1 cellular context compared by ENCODE assay signal in the genomic region with DNA sequence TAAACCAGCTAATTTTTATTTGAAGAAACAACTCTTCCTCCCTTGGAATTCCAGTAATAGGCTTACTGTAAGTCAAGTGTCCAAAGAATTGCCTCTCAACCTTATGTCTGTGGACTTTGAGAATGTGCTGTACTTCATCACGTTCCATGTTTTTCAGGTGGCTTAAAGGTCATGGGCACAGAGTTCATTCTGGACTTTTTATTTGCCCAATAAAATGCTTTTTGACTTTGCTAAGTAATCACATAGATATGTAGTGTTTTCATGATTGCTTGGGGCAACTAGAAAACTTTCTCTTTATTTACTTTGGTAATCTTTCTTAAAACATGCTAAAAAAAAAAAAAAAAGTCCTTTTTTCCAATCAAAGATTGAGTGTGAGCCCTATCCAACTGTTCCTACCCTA.
TF ChIP-seq lines count a peak whose summit lies in the region.

No MANE protein-coding gene starts in this region.

TF ChIP-seq in GM23338, 12 proteins besides CTCF, POLR2A, EP300 and RAD21 (continued from another document):
- TF ChIP-seq, protein P1, sequence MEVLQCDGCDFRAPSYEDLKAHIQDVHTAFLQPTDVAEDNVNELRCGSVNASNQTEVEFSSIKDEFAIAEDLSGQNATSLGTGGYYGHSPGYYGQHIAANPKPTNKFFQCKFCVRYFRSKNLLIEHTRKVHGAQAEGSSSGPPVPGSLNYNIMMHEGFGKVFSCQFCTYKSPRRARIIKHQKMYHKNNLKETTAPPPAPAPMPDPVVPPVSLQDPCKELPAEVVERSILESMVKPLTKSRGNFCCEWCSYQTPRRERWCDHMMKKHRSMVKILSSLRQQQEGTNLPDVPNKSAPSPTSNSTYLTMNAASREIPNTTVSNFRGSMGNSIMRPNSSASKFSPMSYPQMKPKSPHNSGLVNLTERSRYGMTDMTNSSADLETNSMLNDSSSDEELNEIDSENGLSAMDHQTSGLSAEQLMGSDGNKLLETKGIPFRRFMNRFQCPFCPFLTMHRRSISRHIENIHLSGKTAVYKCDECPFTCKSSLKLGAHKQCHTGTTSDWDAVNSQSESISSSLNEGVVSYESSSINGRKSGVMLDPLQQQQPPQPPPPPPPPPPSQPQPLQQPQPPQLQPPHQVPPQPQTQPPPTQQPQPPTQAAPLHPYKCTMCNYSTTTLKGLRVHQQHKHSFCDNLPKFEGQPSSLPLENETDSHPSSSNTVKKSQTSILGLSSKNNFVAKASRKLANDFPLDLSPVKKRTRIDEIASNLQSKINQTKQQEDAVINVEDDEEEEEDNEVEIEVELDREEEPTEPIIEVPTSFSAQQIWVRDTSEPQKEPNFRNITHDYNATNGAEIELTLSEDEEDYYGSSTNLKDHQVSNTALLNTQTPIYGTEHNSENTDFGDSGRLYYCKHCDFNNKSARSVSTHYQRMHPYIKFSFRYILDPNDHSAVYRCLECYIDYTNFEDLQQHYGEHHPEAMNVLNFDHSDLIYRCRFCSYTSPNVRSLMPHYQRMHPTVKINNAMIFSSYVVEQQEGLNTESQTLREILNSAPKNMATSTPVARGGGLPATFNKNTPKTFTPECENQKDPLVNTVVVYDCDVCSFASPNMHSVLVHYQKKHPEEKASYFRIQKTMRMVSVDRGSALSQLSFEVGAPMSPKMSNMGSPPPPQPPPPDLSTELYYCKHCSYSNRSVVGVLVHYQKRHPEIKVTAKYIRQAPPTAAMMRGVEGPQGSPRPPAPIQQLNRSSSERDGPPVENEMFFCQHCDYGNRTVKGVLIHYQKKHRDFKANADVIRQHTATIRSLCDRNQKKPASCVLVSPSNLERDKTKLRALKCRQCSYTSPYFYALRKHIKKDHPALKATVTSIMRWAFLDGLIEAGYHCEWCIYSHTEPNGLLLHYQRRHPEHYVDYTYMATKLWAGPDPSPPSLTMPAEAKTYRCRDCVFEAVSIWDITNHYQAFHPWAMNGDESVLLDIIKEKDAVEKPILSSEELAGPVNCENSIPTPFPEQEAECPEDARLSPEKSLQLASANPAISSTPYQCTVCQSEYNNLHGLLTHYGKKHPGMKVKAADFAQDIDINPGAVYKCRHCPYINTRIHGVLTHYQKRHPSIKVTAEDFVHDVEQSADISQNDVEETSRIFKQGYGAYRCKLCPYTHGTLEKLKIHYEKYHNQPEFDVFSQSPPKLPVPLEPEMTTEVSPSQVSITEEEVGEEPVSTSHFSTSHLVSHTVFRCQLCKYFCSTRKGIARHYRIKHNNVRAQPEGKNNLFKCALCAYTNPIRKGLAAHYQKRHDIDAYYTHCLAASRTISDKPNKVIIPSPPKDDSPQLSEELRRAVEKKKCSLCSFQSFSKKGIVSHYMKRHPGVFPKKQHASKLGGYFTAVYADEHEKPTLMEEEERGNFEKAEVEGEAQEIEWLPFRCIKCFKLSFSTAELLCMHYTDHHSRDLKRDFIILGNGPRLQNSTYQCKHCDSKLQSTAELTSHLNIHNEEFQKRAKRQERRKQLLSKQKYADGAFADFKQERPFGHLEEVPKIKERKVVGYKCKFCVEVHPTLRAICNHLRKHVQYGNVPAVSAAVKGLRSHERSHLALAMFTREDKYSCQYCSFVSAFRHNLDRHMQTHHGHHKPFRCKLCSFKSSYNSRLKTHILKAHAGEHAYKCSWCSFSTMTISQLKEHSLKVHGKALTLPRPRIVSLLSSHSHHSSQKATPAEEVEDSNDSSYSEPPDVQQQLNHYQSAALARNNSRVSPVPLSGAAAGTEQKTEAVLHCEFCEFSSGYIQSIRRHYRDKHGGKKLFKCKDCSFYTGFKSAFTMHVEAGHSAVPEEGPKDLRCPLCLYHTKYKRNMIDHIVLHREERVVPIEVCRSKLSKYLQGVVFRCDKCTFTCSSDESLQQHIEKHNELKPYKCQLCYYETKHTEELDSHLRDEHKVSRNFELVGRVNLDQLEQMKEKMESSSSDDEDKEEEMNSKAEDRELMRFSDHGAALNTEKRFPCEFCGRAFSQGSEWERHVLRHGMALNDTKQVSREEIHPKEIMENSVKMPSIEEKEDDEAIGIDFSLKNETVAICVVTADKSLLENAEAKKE (CRISPR knock-in tag; IDR thresholded peaks at IDR 0.05), result no peak
